In genomic region chr15:39021341-39021740, GRCh38 we compare ENCODE assay signal across 2 cellular contexts.
TF ChIP-seq lines count a peak whose summit lies in the region.

No MANE protein-coding gene starts in this region.

TF ChIP-seq in SK-N-SH treated with all-trans-retinoic acid at 6 μM for 48 hours, 23 proteins besides CTCF, POLR2A, EP300 and RAD21 (continued from another document):
- TF ChIP-seq, protein P1, sequence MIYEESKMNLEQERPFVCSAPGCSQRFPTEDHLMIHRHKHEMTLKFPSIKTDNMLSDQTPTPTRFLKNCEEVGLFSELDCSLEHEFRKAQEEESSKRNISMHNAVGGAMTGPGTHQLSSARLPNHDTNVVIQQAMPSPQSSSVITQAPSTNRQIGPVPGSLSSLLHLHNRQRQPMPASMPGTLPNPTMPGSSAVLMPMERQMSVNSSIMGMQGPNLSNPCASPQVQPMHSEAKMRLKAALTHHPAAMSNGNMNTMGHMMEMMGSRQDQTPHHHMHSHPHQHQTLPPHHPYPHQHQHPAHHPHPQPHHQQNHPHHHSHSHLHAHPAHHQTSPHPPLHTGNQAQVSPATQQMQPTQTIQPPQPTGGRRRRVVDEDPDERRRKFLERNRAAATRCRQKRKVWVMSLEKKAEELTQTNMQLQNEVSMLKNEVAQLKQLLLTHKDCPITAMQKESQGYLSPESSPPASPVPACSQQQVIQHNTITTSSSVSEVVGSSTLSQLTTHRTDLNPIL (CRISPR knock-in tag; IDR thresholded peaks at IDR 0.05; ENCODE audit: low read depth) = no peak
- TF ChIP-seq BACH2 (CRISPR knock-in tag; IDR thresholded peaks at IDR 0.05; ENCODE audit: borderline replicate concordance) (no peak), TSHZ2 (CRISPR knock-in tag; IDR thresholded peaks at IDR 0.05) (no peak)

TF ChIP-seq in endothelial cell of umbilical vein, 7 proteins besides CTCF, POLR2A, EP300 and RAD21 (continued from another document):
- no peak for TF ChIP-seq POLR2AphosphoS5 (IDR thresholded peaks at IDR 0.05; ENCODE audit: insufficient read depth, low read depth, low read length)
TF ChIP-seq in endothelial cell of umbilical vein: peak in this region for 0.
